1 cellular context compared by ENCODE assay signal in the genomic region with DNA sequence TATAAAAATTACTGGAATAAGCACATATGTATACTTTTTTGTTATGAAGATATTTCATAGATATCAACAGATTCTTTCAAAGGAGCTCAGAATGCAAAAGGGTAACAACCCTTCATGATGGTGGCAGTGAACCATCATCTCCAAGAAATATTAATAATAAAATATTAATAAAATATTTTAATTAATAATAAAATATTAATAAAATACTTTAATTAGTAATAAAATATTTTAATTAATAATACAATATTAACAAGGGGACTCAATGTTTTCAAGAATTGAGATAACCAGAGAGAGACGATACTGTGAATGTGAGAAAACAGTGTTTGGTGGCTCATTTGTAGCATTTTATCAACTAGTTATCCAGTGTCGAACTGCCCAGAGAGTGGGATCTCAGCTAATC.
TF ChIP-seq lines count a peak whose summit lies in the region.

No MANE protein-coding gene starts in this region.

TF ChIP-seq in A549, 52 proteins besides CTCF, POLR2A, EP300 and RAD21 (continued from another document):
- TF ChIP-seq BHLHE40 (IDR thresholded peaks at IDR 0.05; ENCODE audit: low read depth, low read length) (no peak), FOSB (CRISPR knock-in tag; IDR thresholded peaks at IDR 0.05) (no peak), FOSL2 (IDR thresholded peaks at IDR 0.05) (no peak), FOSL2 (CRISPR knock-in tag; IDR thresholded peaks at IDR 0.05) (no peak), PHF8 (IDR thresholded peaks at IDR 0.05; ENCODE audit: borderline replicate concordance, low read depth) (no peak), KDM5A (IDR thresholded peaks at IDR 0.05) (no peak)
- TF ChIP-seq, protein P1, sequence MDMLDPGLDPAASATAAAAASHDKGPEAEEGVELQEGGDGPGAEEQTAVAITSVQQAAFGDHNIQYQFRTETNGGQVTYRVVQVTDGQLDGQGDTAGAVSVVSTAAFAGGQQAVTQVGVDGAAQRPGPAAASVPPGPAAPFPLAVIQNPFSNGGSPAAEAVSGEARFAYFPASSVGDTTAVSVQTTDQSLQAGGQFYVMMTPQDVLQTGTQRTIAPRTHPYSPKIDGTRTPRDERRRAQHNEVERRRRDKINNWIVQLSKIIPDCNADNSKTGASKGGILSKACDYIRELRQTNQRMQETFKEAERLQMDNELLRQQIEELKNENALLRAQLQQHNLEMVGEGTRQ (IDR thresholded peaks at IDR 0.05) = no peak
